ENCODE assay signal across 12 cellular contexts in the genomic region with DNA sequence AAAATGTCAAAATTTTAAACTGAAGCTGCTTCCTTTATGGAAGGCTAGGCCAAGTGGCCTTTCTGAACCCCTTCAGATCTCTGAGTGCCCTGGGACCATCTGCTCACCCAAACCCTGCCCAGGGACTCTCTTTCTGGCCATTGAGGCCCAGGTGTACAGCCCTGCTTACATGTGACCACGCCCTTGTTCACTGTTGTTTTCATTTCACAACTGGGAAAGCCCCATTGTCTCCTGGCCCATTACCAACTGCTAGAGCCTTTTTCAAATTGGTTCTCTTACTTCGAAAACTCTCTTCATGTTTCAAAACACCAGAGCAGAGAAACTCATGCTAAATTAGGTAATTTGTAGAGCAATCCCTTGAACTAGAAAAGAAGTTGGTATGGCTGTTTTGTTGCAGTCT.
DNase-seq lines count a peak whose midpoint lies in the region; ATAC-seq, FAIRE-seq and TF ChIP-seq lines count a peak whose summit lies in the region.
"Had no signal": no experiment of that assay in that cellular context is flagged by ENCODE, and none has a peak within 500 bp of the region (broad histone marks: within the 10 kb centered on the region; RNA-seq: fewer than 3 reads in every experiment).

No MANE protein-coding gene starts in this region.

- no peaks in the 10 kb centered on the region for H3K4me1 ChIP-seq in GM12878 (ENCODE audit: control insufficient read depth, insufficient read depth, low read length)
- H3K4me1 ChIP-seq: SJCRH30 had no signal

- TF ChIP-seq POLR2A in GM12878 (IDR thresholded peaks at IDR 0.05; ENCODE audit: low read depth, low read length) = no peak

- no peak for FAIRE-seq in GM12878 (lab: Jason Lieb, UNC)

- no peaks in the 10 kb centered on the region for H3K9me3 ChIP-seq in GM12878 (replicated peaks; ENCODE audit: control insufficient read depth, insufficient read depth, low read length)
- H3K9me3 ChIP-seq: SJCRH30 had no signal

- H4K20me1 ChIP-seq in GM12878 (ENCODE audit: control insufficient read depth, insufficient read depth) = no peaks in the 10 kb centered on the region

- intact Hi-C loops in GM12878 (cut with micrococcal nuclease; ENCODE audit: unreplicated experiment) = no loop called here

- RAD21 ChIA-PET in GM12878 (lab: Charles Lee; ENCODE audit: unreplicated experiment) = no interaction called here

- no peak for TF ChIP-seq RAD21 in GM12878 (IDR thresholded peaks at IDR 0.05; ENCODE audit: insufficient read depth, low read depth, low read length)

- H3K4me3 ChIP-seq in AG10803 (ENCODE audit: low read length) = no peak overlapping the region
- no peak overlapping the region for H3K4me3 ChIP-seq in GM12878
- H3K4me3 ChIP-seq: SJCRH30 had no signal

- no peak overlapping the region for H3K27ac ChIP-seq in GM12878 (ENCODE audit: control insufficient read depth, insufficient read depth)
- H3K27ac ChIP-seq: SJCRH30 had no signal

- no TSS peak for BruUV-seq in GM12878 (replicated peaks; lab: Mats Ljungman, UMichigan)

- in situ Hi-C loops in GM12878 (cut with MboI) = no loop called here

- TF ChIP-seq CTCF in AG10803 (conservative IDR thresholded peaks at IDR 0.05; ENCODE audit: low read length) (no peak), GM12878 (IDR thresholded peaks at IDR 0.05 in 2 of 3, conservative IDR thresholded peaks at IDR 0.05 in 1 of 3; ENCODE audit: control insufficient read depth in 2 of 3, extremely low read depth in 1 of 3, insufficient read depth in 1 of 3, low read depth in 3 of 3, low read length in 3 of 3) (no peak)

- CTCF ChIA-PET in GM12878 (lab: Yijun Ruan, JAX) = interaction anchor here (3.7 kb wide), 1 partner anchor 53 kb away, joined by 10 read pairs; no protein-coding TSS in a partner anchor

- SMC1A ChIA-PET in GM12878 (lab: Charles Lee; ENCODE audit: uncharacterized antibody, unreplicated experiment) = interaction anchor here (1.5 kb wide), 1 partner anchor 23 kb away, joined by 6 read pairs; no protein-coding TSS in a partner anchor

- H2AFZ ChIP-seq in GM12878 (ENCODE audit: control insufficient read depth, low read depth, low read length) = no peak overlapping the region

- peak; percentile 92 for ATAC-seq in GM18868 (IDR thresholded peaks at IDR 0.05; ENCODE audit: unreplicated experiment)
- ATAC-seq in HG02938 (IDR thresholded peaks at IDR 0.05; ENCODE audit: unreplicated experiment) = peak; percentile 73
- ATAC-seq in GM12878 = peak; percentile 96

- POLR2A ChIA-PET in GM12878 (lab: Charles Lee) = no interaction called here

- H3K36me3 ChIP-seq in GM12878 (ENCODE audit: control insufficient read depth in 2 of 2, insufficient read depth in 2 of 2, low read length in 1 of 2) = no peaks in the 10 kb centered on the region
- H3K36me3 ChIP-seq: SJCRH30 had no signal

- H3K9ac ChIP-seq in GM12878 (ENCODE audit: control insufficient read depth, insufficient read depth, low read length) = no peak overlapping the region

- no peaks in the 10 kb centered on the region for H3K79me2 ChIP-seq in GM12878 (ENCODE audit: control insufficient read depth, insufficient read depth, low read length)

- DNase-seq in AG10803 (ENCODE audit: low read depth) = peak; percentile 45
- peak; percentile 4 for DNase-seq in GM12878 (ENCODE audit: low read depth, low spot score)
- DNase-seq in MV-4-11 (lab: John Stamatoyannopoulos, UW) = no peak
- no peak for DNase-seq in AG08396 (ENCODE audit: low spot score)
- DNase-seq in 8988T = no peak
- no peak for DNase-seq in RKO (ENCODE audit: low spot score)
- DNase-seq: effector CD4-positive, alpha-beta T cell; H7; NCI-H1048; SJCRH30 had no signal

- peak overlapping the region; percentile 22; the same call in 1 of the 2 replicates for H3K4me2 ChIP-seq in GM12878 (ENCODE audit: control insufficient read depth, insufficient read depth)

- WGBS in GM12878 (ENCODE audit: insufficient coverage, insufficient replicate concordance, low lambda C conversion rate, missing lambda C conversion rate) = 0% methylated on average over 2 of the region's 2 CpGs

- no peak for TF ChIP-seq EP300 in GM12878 (IDR thresholded peaks at IDR 0.05; ENCODE audit: borderline replicate concordance in 1 of 2, control insufficient read depth in 1 of 2, low read depth in 2 of 2, low read length in 2 of 2)

- no peaks in the 10 kb centered on the region for H3K27me3 ChIP-seq in GM12878 (replicated peaks in 1 of 2; ENCODE audit: control insufficient read depth in 2 of 2, insufficient read depth in 2 of 2, low read length in 1 of 2)
- H3K27me3 ChIP-seq: SJCRH30 had no signal

TF ChIP-seq in GM12878, 131 proteins besides CTCF, POLR2A, EP300 and RAD21:
- peak; percentile 35; the same call in 1 of the 2 replicates for TF ChIP-seq RELB (IDR thresholded peaks at IDR 0.05; ENCODE audit: low read depth)
- TF ChIP-seq CHD4 (IDR thresholded peaks at IDR 0.05) = no peak
TF ChIP-seq in GM12878: peak in this region for 1.

Comparison
In these comparisons a context has a peak if more than half of its experiments do, and no peak if none do; other contexts are left out.
1. DNase-seq: peak in AG10803 (single experiment) and GM12878 (single experiment); none in MV-4-11 (single experiment), AG08396 (single experiment), 8988T (single experiment) and RKO (single experiment).
2. Peak in every context shown above with its lines, with median percentiles within 50 percentile points of each other: ATAC-seq.